In the genomic region with DNA sequence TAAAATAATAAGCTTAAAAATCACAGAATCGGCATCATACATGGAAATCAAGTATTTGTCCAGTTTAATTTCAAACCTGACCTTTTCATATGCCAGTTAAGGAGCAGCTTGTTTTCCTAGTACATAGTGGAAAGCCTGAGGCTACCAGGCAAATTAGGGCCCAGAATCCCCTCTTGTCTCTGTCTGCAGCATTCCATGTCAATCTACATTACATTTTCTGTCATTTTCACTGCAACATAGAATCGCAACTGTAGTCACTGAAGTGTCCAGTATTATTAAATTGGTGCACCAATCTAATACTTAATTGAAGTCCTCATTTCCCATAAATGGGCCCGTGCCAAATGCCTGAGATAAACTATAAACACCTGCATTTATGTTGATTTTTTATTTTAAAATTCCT, we compare ENCODE assay signal across 29 cellular contexts.
"Had no signal": no experiment of that assay in that cellular context is flagged by ENCODE, and none has a peak within 500 bp of the region (broad histone marks: within the 10 kb centered on the region; RNA-seq: fewer than 3 reads in every experiment).

No MANE protein-coding gene starts in this region.

- H3K27ac ChIP-seq: ascending aorta, body of pancreas, coronary artery had no signal

- ATAC-seq: activated naive CD4-positive, alpha-beta T cell treated with anti-CD3 and anti-CD28 coated beads, Interleukin-2, amount 50 U/mL, for 72 hours; activated naive CD8-positive, alpha-beta T cell treated with anti-CD3 and anti-CD28 coated beads, Interleukin-2, amount 50 U/mL, for 24 hours; activated T-cell treated with anti-CD3 and anti-CD28 coated beads, Interleukin-2, amount 50 U/mL, for 4 hours; body of pancreas; Panc1; Right ventricle myocardium inferior had no signal

- DNase-seq: activated CD4-positive, alpha-beta memory T cell treated with anti-CD3 and anti-CD28 coated beads for 36 hours; activated CD4-positive, alpha-beta T cell treated with anti-CD3 and anti-CD28 coated beads, Interleukin-2, amount 10 ng/mL, durations not matched to agents 7 days and 5 days; activated CD4-positive, CD25-positive, alpha-beta regulatory T cell; activated CD8-positive, alpha-beta memory T cell treated with anti-CD3 and anti-CD28 coated beads for 24 hours; activated effector memory CD4-positive, alpha-beta T cell treated with anti-CD3 and anti-CD28 coated beads, Interleukin-2, amount 50 U/mL, for 16 hours; activated naive CD4-positive, alpha-beta T cell treated with Interleukin-2 at 50 U/mL for 16 hours; activated naive CD8-positive, alpha-beta T cell treated with anti-CD3 and anti-CD28 coated beads, Interleukin-2, amount 50 U/mL, for 24 hours; activated T-cell treated with anti-CD3 and anti-CD28 coated beads, Interleukin-2, amount 50 U/mL, for 4 hours; amniotic stem cell; body of pancreas; central memory CD4-positive, alpha-beta T cell; KG1; NCI-H1092; NCI-H1417; NCI-H1694 treated with DMSO at 0.1 percent for 48 hours; NCI-H2081 treated with DMSO at 0.1 percent for 48 hours; NCI-H345; NCI-H510A treated with DMSO at 0.1 percent for 48 hours; NCI-H774; NK-92 treated with Interleukin-12 subunit alpha and Interleukin-12 subunit beta, amount 100 ng/mL, for 24 hours; OCI-M1; RPMI8226; T-helper 2 cell; T1000 had no signal

- H3K36me3 ChIP-seq: ascending aorta had no signal

- H3K9me3 ChIP-seq: ascending aorta, body of pancreas had no signal

- H3K4me1 ChIP-seq: ascending aorta had no signal

- H3K27me3 ChIP-seq: ascending aorta, body of pancreas had no signal

- H3K4me3 ChIP-seq: ascending aorta, body of pancreas, coronary artery had no signal
